Comparison of ENCODE assay signal across 22 cellular contexts in the genomic region with DNA sequence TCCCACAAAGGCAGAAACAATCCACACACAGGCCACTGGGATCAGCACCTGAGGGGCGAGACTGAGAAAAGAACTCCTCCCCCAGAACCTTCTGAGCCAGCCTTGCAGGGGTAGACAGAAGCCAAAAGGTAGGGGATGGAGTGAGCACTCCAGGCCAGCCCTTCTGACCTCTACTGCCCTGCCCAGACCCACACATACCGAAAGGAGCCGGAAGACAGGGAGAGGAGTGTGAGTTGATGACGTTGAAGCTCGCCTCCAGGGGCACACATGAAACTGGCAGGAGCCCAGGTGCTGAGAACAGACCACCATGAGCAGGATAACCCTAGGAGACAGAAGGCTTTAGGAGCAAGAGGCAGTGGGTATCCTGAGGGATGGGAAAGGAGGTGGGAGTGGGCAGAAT. TPM values are rescaled to one million over a fixed set of nuclear protein-coding genes. Genes with fewer than 3 reads are reported as not detected.
"Had no signal": no experiment of that assay in that cellular context is flagged by ENCODE, and none has a peak within 500 bp of the region (broad histone marks: within the 10 kb centered on the region; RNA-seq: fewer than 3 reads in every experiment).

No MANE protein-coding gene starts in this region.

- H3K36me3 Mint-ChIP-seq: activated naive CD4-positive, alpha-beta T cell treated with anti-CD3 and anti-CD28 coated beads, Interleukin-2, amount 50 U/mL, for 24 hours had no signal

- H3K9me3 Mint-ChIP-seq: activated CD4-positive, alpha-beta memory T cell treated with anti-CD3 and anti-CD28 coated beads for 36 hours; activated naive CD4-positive, alpha-beta T cell treated with anti-CD3 and anti-CD28 coated beads, Interleukin-2, amount 50 U/mL, for 24 hours; activated naive CD8-positive, alpha-beta T cell treated with anti-CD3 and anti-CD28 coated beads, Interleukin-2, amount 50 U/mL, for 24 hours; activated T-cell treated with anti-CD3 and anti-CD28 coated beads, Interleukin-2, amount 50 U/mL, for 4 hours; activated T-helper 2 cell treated with anti-CD3 and anti-CD28 coated beads, Interferon-gamma antibody, Interleukin-2, Interleukin-4, amounts not matched to agents 10 μg/mL and 5 μg/mL and 100 μg/mL, durations not matched to agents 14 hours and 24 hours and 36 hours; naive thymus-derived CD4-positive, alpha-beta T cell; T-helper 1 cell treated with Interleukin-12 subunit alpha and Interleukin-12 subunit beta and Interleukin-4 antibody, amounts not matched to agents 30 μg/mL and 1 μg/mL, for 36 hours had no signal

- H3K27ac Mint-ChIP-seq: activated CD4-positive, alpha-beta memory T cell treated with anti-CD3 and anti-CD28 coated beads for 36 hours; activated naive CD4-positive, alpha-beta T cell treated with anti-CD3 and anti-CD28 coated beads, Interleukin-2, amount 50 U/mL, for 24 hours; activated naive CD8-positive, alpha-beta T cell treated with anti-CD3 and anti-CD28 coated beads, Interleukin-2, amount 50 U/mL, for 24 hours; activated T-helper 2 cell treated with anti-CD3 and anti-CD28 coated beads, Interferon-gamma antibody, Interleukin-2, Interleukin-4, amounts not matched to agents 10 μg/mL and 5 μg/mL and 100 μg/mL, durations not matched to agents 14 hours and 24 hours and 36 hours; T-helper 1 cell treated with Interleukin-12 subunit alpha and Interleukin-12 subunit beta and Interleukin-4 antibody, amounts not matched to agents 30 μg/mL and 1 μg/mL, for 36 hours had no signal

- H3K4me3 Mint-ChIP-seq: activated CD4-positive, alpha-beta memory T cell treated with anti-CD3 and anti-CD28 coated beads for 36 hours; activated naive CD4-positive, alpha-beta T cell treated with anti-CD3 and anti-CD28 coated beads, Interleukin-2, amount 50 U/mL, for 24 hours; activated naive CD8-positive, alpha-beta T cell treated with anti-CD3 and anti-CD28 coated beads, Interleukin-2, amount 50 U/mL, for 24 hours; activated T-cell treated with anti-CD3 and anti-CD28 coated beads, Interleukin-2, amount 50 U/mL, for 4 hours; naive thymus-derived CD4-positive, alpha-beta T cell; T-helper 1 cell treated with Interleukin-12 subunit alpha and Interleukin-12 subunit beta and Interleukin-4 antibody, amounts not matched to agents 30 μg/mL and 1 μg/mL, for 36 hours had no signal

- ATAC-seq: activated naive CD8-positive, alpha-beta T cell treated with anti-CD3 and anti-CD28 coated beads, Interleukin-2, amount 50 U/mL, for 24 hours; activated T-cell treated with anti-CD3 and anti-CD28 coated beads, Interleukin-2, amount 50 U/mL, for 4 hours; naive thymus-derived CD4-positive, alpha-beta T cell; upper lobe of right lung had no signal

- DNase-seq: activated CD4-positive, alpha-beta memory T cell treated with anti-CD3 and anti-CD28 coated beads for 36 hours; activated CD4-positive, alpha-beta T cell treated with anti-CD3 and anti-CD28 coated beads for 4 hours; activated naive CD8-positive, alpha-beta T cell treated with anti-CD3 and anti-CD28 coated beads, Interleukin-2, amount 50 U/mL, for 24 hours; activated T-cell treated with anti-CD3 and anti-CD28 coated beads, Interleukin-2, amount 50 U/mL, for 4 hours; dorsolateral prefrontal cortex; esophagus squamous epithelium; foreskin melanocyte; heart right ventricle; midbrain; naive thymus-derived CD4-positive, alpha-beta T cell; occipital lobe; stimulated activated CD4-positive, alpha-beta T cell treated with anti-CD3 and anti-CD28 coated beads, Interleukin-1b, Interleukin-23, amount 100 ng/mL, for 48 hours; stimulated activated CD4-positive, alpha-beta T cell treated with anti-CD3 and anti-CD28 coated beads, Interleukin-4, amount 100 ng/mL, for 4 hours; stimulated activated CD8-positive, alpha-beta memory T cell treated with anti-CD3 and anti-CD28 coated beads, Interleukin-4, amount 100 ng/mL, for 48 hours; stimulated activated naive CD4-positive, alpha-beta T cell; T-helper 9 cell; tibial artery; upper lobe of right lung had no signal

- H3K27me3 Mint-ChIP-seq: activated CD4-positive, alpha-beta memory T cell treated with anti-CD3 and anti-CD28 coated beads for 36 hours; activated naive CD4-positive, alpha-beta T cell treated with anti-CD3 and anti-CD28 coated beads, Interleukin-2, amount 50 U/mL, for 24 hours; activated naive CD8-positive, alpha-beta T cell treated with anti-CD3 and anti-CD28 coated beads, Interleukin-2, amount 50 U/mL, for 24 hours; naive thymus-derived CD4-positive, alpha-beta T cell had no signal

RNA-seq across cellular contexts. Expression of a gene that starts 1.8 kb away (rescaled TPM):
- total RNA-seq: smooth muscle cell had no signal
